8 cellular contexts compared by ENCODE assay signal in genomic region chr12:53492188-53492587, GRCh38. TPM values are rescaled to one million over a fixed set of nuclear protein-coding genes. Genes with fewer than 3 reads are reported as not detected.
DNase-seq lines count a peak whose midpoint lies in the region; ATAC-seq and TF ChIP-seq lines count a peak whose summit lies in the region.

No MANE protein-coding gene starts in this region.

- H3K4me1 ChIP-seq in BE2C = peaks cover 13% of the 10 kb centered on the region

- H3K36me3 Mint-ChIP-seq in nephron (ENCODE audit: low read depth) = peaks cover 9% of the 10 kb centered on the region

- TF ChIP-seq CTCF in BE2C (IDR thresholded peaks at IDR 0.05; ENCODE audit: low read depth, low read length) = no peak
- no peak for TF ChIP-seq CTCF in LNCaP clone FGC (IDR thresholded peaks at IDR 0.05; ENCODE audit: control insufficient read depth, extremely low read depth, insufficient read depth)
- no peak for TF ChIP-seq CTCF in coronary artery (IDR thresholded peaks at IDR 0.05)
- TF ChIP-seq CTCF in nephron (IDR thresholded peaks at IDR 0.05; ENCODE audit: unreplicated experiment in 3 of 3) = no peak

- H3K27me3 Mint-ChIP-seq in nephron (ENCODE audit: low read depth) = no peaks in the 10 kb centered on the region

- peak overlapping the region; percentile 62 for H3K4me3 ChIP-seq in BE2C (ENCODE audit: low read depth, low read length)
- H3K4me3 ChIP-seq in LNCaP clone FGC (ENCODE audit: low read depth, low read length) = peak overlapping the region; percentile 65
- H3K4me3 ChIP-seq in coronary artery = peak overlapping the region; percentile 77

- H3K4me1 Mint-ChIP-seq in nephron = peaks cover 47% of the 10 kb centered on the region

- no peak for DNase-seq in BE2C
- DNase-seq in LNCaP clone FGC (ENCODE audit: low read depth) = no peak
- no peak for DNase-seq in coronary artery (ENCODE audit: low spot score)
- no peak for DNase-seq in activated gamma-delta T cell (lab: John Stamatoyannopoulos, UW)
- DNase-seq in hippocampal formation (lab: John Stamatoyannopoulos, UW) = no peak
- DNase-seq in HK-2 (ENCODE audit: unreplicated experiment) = no peak

- no peaks in the 10 kb centered on the region for H3K9me3 ChIP-seq in BE2C

- peak overlapping the region; percentile 53 to 85 for H3K27ac ChIP-seq in coronary artery

- ATAC-seq in GM19452 (IDR thresholded peaks at IDR 0.05; ENCODE audit: unreplicated experiment) = no peak

- H3K4me3 Mint-ChIP-seq in nephron = peak overlapping the region; percentile 86 to 88 (median 88)

- H3K36me3 ChIP-seq in BE2C = peaks cover 6% of the 10 kb centered on the region

- H3K9me3 Mint-ChIP-seq in nephron = no peaks in the 10 kb centered on the region

- peak overlapping the region; percentile 90 to 97 (median 95) for H3K27ac Mint-ChIP-seq in nephron

- no peaks in the 10 kb centered on the region for H3K27me3 ChIP-seq in BE2C

RNA-seq across cellular contexts. Expression of gene MAP3K12, which starts 7.1 kb away (rescaled TPM):
- polyA plus RNA-seq in BE2C (2012; ENCODE audit: insufficient read depth, insufficient read length, low read depth) = 61.5 TPM

RNA-seq across cellular contexts. Expression of gene TARBP2, which starts 8.9 kb away (rescaled TPM):
- 188 TPM for polyA plus RNA-seq in BE2C (2012; ENCODE audit: insufficient read depth, insufficient read length, low read depth)

RNA-seq across cellular contexts. Expression of gene NPFF, which starts 15.1 kb away (rescaled TPM):
- polyA plus RNA-seq in BE2C (2012; ENCODE audit: insufficient read depth, insufficient read length, low read depth) = 4.2 TPM

RNA-seq across cellular contexts. Expression of gene PCBP2, which starts 40.3 kb away (rescaled TPM):
- polyA plus RNA-seq in BE2C (2012; ENCODE audit: insufficient read depth, insufficient read length, low read depth) = 985 TPM

RNA-seq across cellular contexts. Expression of gene PRR13, which starts 50.7 kb away (rescaled TPM):
- 99.5 TPM for polyA plus RNA-seq in BE2C (2012; ENCODE audit: insufficient read depth, insufficient read length, low read depth)
